Comparison of ENCODE assay signal across 1 cellular context in genomic region chr2:37321029-37321682, GRCh38.
TF ChIP-seq lines count a peak whose summit lies in the region.

No MANE protein-coding gene starts in this region.

TF ChIP-seq in HepG2, 621 proteins besides CTCF, POLR2A, EP300 and RAD21:
- TF ChIP-seq HNRNPK (IDR thresholded peaks at IDR 0.05; ENCODE audit: low read depth, low read length, poor library complexity, severe bottlenecking) (peak; percentile 52), SKIL (CRISPR knock-in tag; IDR thresholded peaks at IDR 0.05; ENCODE audit: borderline replicate concordance) (no peak)
